Comparison of ENCODE assay signal across 17 cellular contexts in the genomic region with DNA sequence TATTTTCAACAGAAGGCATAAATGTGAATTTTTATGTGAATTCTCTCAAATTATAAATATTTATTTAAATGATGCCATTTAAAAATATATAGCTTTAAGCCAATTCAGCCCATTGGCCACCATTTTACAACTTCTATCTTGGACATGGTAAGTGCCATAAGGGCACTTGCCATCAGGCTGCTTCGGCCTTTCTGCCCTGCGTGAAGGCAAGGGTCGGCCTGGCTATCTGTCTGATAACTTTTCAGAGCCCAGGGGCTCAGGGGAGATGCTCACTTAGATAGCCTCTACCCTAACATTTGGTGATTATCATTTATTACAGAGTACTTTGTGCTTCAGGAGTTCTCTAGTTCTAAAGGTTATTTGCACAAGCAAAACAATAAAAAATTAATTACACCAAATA.
DNase-seq lines count a peak whose midpoint lies in the region; FAIRE-seq and TF ChIP-seq lines count a peak whose summit lies in the region.
"Had no signal": no experiment of that assay in that cellular context is flagged by ENCODE, and none has a peak within 500 bp of the region (broad histone marks: within the 10 kb centered on the region; RNA-seq: fewer than 3 reads in every experiment).

No MANE protein-coding gene starts in this region.

- FAIRE-seq in GM18507 (lab: Jason Lieb, UNC) (peak; percentile 53), small intestine (lab: Jason Lieb, UNC) (no peak)
- FAIRE-seq: A204.1, astrocyte had no signal

- H3K27me3 ChIP-seq in small intestine (ENCODE audit: control insufficient read depth in 2 of 2, insufficient read depth in 2 of 2, low read length in 2 of 2) (no peaks in the 10 kb centered on the region), tibial nerve (no peaks in the 10 kb centered on the region)
- H3K27me3 ChIP-seq: right lobe of liver, stomach had no signal

- no peak overlapping the region for H3K4me3 ChIP-seq in coronary artery
- no peak overlapping the region for H3K4me3 ChIP-seq in small intestine (ENCODE audit: low read depth in 1 of 2, low read length in 2 of 2)
- no peak overlapping the region for H3K4me3 ChIP-seq in tibial nerve
- H3K4me3 ChIP-seq: right lobe of liver had no signal

- peaks cover 60% of the 10 kb centered on the region for H3K4me1 Mint-ChIP-seq in activated CD4-positive, alpha-beta T cell treated with anti-CD3 and anti-CD28 coated beads, Interleukin-2, amount 10 ng/mL, durations not matched to agents 24 days and 14 days

- intact Hi-C loops in activated CD4-positive, alpha-beta T cell treated with anti-CD3 and anti-CD28 coated beads, Interleukin-2, amount 10 ng/mL, durations not matched to agents 24 days and 14 days (cut with micrococcal nuclease), result no loop called here

- no peaks in the 10 kb centered on the region for H3K27me3 Mint-ChIP-seq in activated CD4-positive, alpha-beta T cell treated with anti-CD3 and anti-CD28 coated beads, Interleukin-2, amount 10 ng/mL, durations not matched to agents 24 days and 14 days

- H3K4me3 Mint-ChIP-seq in activated CD4-positive, alpha-beta T cell treated with anti-CD3 and anti-CD28 coated beads, Interleukin-2, amount 10 ng/mL, durations not matched to agents 24 days and 14 days, result peak overlapping the region; percentile 88

- peaks cover 2 to 3% of the 10 kb centered on the region in 2 donors for H3K4me1 ChIP-seq in small intestine (ENCODE audit: control insufficient read depth in 2 of 2, insufficient read depth in 1 of 2, low read depth in 1 of 2, low read length in 1 of 2)
- peaks cover 0 to 37% (median 9%) of the 10 kb centered on the region in 4 donors for H3K4me1 ChIP-seq in tibial nerve

- no peak for TF ChIP-seq POLR2A in tibial nerve (IDR thresholded peaks at IDR 0.05)

- TF ChIP-seq CTCF in coronary artery (IDR thresholded peaks at IDR 0.05) (no peak), tibial nerve (IDR thresholded peaks at IDR 0.05) (no peak)

- peak; percentile 58 for DNase-seq in activated CD4-positive, alpha-beta T cell treated with anti-CD3 and anti-CD28 coated beads, Interleukin-2, amount 10 ng/mL, durations not matched to agents 24 days and 14 days
- no peak for DNase-seq in activated CD4-positive, alpha-beta T cell treated with anti-CD3 and anti-CD28 coated beads, Interleukin-2, amount 50 U/mL, for 1 hour
- DNase-seq in GM18507 (ENCODE audit: extremely low spot score, insufficient read length, low read depth) (no peak), coronary artery (ENCODE audit: low spot score) (no peak), small intestine (peak; percentile 72), cerebellar nuclear complex (lab: John Stamatoyannopoulos, UW) (no peak), NCI-H510A (lab: John Stamatoyannopoulos, UW) (no peak), tibial nerve (ENCODE audit: low spot score in 2 of 2) (no peak)
- DNase-seq: activated CD8-positive, alpha-beta memory T cell treated with anti-CD3 and anti-CD28 coated beads for 24 hours; head of caudate nucleus; left ventricle myocardium superior; NCI-H1105 treated with DMSO at 0.1 percent for 48 hours; NCI-H2171; right lobe of liver; stomach had no signal

- H3K27ac Mint-ChIP-seq in activated CD4-positive, alpha-beta T cell treated with anti-CD3 and anti-CD28 coated beads, Interleukin-2, amount 10 ng/mL, durations not matched to agents 24 days and 14 days, result no peak overlapping the region

- peak overlapping the region; percentile 88 for H3K27ac ChIP-seq in coronary artery
- no peak overlapping the region for H3K27ac ChIP-seq in small intestine (ENCODE audit: low read depth in 1 of 2, low read length in 1 of 2)
- H3K27ac ChIP-seq in tibial nerve, result no peak overlapping the region
- H3K27ac ChIP-seq: right lobe of liver had no signal

- H3K36me3 ChIP-seq in small intestine (ENCODE audit: control insufficient read depth in 2 of 2, insufficient read depth in 2 of 2, low read length in 2 of 2), result no peaks in the 10 kb centered on the region
- no peaks in the 10 kb centered on the region for H3K36me3 ChIP-seq in tibial nerve
- H3K36me3 ChIP-seq: right lobe of liver, stomach had no signal

- peaks cover 5% of the 10 kb centered on the region for H3K36me3 Mint-ChIP-seq in activated CD4-positive, alpha-beta T cell treated with anti-CD3 and anti-CD28 coated beads, Interleukin-2, amount 10 ng/mL, durations not matched to agents 24 days and 14 days (ENCODE audit: low read depth)

- H3K9me3 ChIP-seq in small intestine (ENCODE audit: control insufficient read depth, low read depth) (no peaks in the 10 kb centered on the region), tibial nerve (no peaks in the 10 kb centered on the region)
- H3K9me3 ChIP-seq: right lobe of liver, stomach had no signal

- H3K9me3 Mint-ChIP-seq in activated CD4-positive, alpha-beta T cell treated with anti-CD3 and anti-CD28 coated beads, Interleukin-2, amount 10 ng/mL, durations not matched to agents 24 days and 14 days, result peaks cover 3% of the 10 kb centered on the region

- WGBS in small intestine, 3 donors, result 37 to 69% (median 38%) methylated on average over 3 of the region's 3 CpGs
- 97 to 98% methylated on average over 3 of the region's 3 CpGs for whole genome bisulfite sequencing in tibial nerve, 2 donors

- TF ChIP-seq EP300 in tibial nerve (IDR thresholded peaks at IDR 0.05), result no peak

Comparison
In these comparisons a context has a peak if more than half of its experiments do, and no peak if none do; other contexts are left out.
1. DNase-seq: peak in activated CD4-positive, alpha-beta T cell treated with anti-CD3 and anti-CD28 coated beads, Interleukin-2, amount 10 ng/mL, durations not matched to agents 24 days and 14 days (single experiment) and small intestine (single experiment); none in activated CD4-positive, alpha-beta T cell treated with anti-CD3 and anti-CD28 coated beads, Interleukin-2, amount 50 U/mL, for 1 hour (single experiment), GM18507 (single experiment), coronary artery (single experiment), cerebellar nuclear complex (0 of 2), NCI-H510A (single experiment) and tibial nerve (0 of 2).
2. H3K27ac ChIP-seq: peak in coronary artery (2 of 2); none in small intestine (0 of 2) and tibial nerve (0 of 4).